2 cellular contexts compared by ENCODE assay signal in the genomic region with DNA sequence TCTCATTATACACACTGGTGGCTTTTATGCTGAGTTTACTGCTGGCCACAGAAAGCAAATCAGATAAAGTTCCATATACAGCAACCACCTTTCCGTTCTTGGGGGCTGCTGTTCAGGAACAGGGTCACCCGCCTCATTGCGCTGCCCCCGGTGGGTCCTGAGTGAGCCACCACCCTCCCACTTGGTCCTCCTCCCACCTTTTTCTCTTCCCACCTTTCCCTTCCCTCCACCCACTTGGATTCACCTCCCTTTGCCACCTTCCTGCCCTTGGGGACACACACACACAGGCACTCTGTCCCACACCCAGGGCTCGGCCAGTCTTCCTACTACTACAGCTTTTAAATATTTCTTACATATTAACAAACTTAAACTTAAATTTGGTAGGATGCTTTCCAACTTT.
TF ChIP-seq lines count a peak whose summit lies in the region.

No MANE protein-coding gene starts in this region.

TF ChIP-seq in HCT116, 20 proteins besides CTCF, POLR2A, EP300 and RAD21 (continued from another document):
- TF ChIP-seq SIN3A (IDR thresholded peaks at IDR 0.05; ENCODE audit: low read depth) (no peak), SP1 (IDR thresholded peaks at IDR 0.05; ENCODE audit: low read depth) (no peak), TCF7L2 (IDR thresholded peaks at IDR 0.05; ENCODE audit: borderline replicate concordance, extremely low read depth, insufficient read depth, insufficient read length) (no peak), POLR2AphosphoS5 (IDR thresholded peaks at IDR 0.05; ENCODE audit: low read depth, low read length) (no peak), CEBPB (IDR thresholded peaks at IDR 0.05; ENCODE audit: low read depth) (no peak), EZH2 (IDR thresholded peaks at IDR 0.05) (no peak), ZFX (IDR thresholded peaks at IDR 0.05) (no peak), YY1 (IDR thresholded peaks at IDR 0.05; ENCODE audit: extremely low read depth, insufficient replicate concordance, low read depth, low read length) (no peak), CBX3 (IDR thresholded peaks at IDR 0.05; ENCODE audit: low read depth) (no peak)
- TF ChIP-seq, protein P1, sequence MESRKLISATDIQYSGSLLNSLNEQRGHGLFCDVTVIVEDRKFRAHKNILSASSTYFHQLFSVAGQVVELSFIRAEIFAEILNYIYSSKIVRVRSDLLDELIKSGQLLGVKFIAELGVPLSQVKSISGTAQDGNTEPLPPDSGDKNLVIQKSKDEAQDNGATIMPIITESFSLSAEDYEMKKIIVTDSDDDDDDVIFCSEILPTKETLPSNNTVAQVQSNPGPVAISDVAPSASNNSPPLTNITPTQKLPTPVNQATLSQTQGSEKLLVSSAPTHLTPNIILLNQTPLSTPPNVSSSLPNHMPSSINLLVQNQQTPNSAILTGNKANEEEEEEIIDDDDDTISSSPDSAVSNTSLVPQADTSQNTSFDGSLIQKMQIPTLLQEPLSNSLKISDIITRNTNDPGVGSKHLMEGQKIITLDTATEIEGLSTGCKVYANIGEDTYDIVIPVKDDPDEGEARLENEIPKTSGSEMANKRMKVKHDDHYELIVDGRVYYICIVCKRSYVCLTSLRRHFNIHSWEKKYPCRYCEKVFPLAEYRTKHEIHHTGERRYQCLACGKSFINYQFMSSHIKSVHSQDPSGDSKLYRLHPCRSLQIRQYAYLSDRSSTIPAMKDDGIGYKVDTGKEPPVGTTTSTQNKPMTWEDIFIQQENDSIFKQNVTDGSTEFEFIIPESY (IDR thresholded peaks at IDR 0.05; ENCODE audit: extremely low read depth, insufficient replicate concordance, low read length): no peak
- TF ChIP-seq, protein P2, sequence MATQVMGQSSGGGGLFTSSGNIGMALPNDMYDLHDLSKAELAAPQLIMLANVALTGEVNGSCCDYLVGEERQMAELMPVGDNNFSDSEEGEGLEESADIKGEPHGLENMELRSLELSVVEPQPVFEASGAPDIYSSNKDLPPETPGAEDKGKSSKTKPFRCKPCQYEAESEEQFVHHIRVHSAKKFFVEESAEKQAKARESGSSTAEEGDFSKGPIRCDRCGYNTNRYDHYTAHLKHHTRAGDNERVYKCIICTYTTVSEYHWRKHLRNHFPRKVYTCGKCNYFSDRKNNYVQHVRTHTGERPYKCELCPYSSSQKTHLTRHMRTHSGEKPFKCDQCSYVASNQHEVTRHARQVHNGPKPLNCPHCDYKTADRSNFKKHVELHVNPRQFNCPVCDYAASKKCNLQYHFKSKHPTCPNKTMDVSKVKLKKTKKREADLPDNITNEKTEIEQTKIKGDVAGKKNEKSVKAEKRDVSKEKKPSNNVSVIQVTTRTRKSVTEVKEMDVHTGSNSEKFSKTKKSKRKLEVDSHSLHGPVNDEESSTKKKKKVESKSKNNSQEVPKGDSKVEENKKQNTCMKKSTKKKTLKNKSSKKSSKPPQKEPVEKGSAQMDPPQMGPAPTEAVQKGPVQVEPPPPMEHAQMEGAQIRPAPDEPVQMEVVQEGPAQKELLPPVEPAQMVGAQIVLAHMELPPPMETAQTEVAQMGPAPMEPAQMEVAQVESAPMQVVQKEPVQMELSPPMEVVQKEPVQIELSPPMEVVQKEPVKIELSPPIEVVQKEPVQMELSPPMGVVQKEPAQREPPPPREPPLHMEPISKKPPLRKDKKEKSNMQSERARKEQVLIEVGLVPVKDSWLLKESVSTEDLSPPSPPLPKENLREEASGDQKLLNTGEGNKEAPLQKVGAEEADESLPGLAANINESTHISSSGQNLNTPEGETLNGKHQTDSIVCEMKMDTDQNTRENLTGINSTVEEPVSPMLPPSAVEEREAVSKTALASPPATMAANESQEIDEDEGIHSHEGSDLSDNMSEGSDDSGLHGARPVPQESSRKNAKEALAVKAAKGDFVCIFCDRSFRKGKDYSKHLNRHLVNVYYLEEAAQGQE (IDR thresholded peaks at IDR 0.05; ENCODE audit: low read depth): no peak
- TF ChIP-seq, protein P3, sequence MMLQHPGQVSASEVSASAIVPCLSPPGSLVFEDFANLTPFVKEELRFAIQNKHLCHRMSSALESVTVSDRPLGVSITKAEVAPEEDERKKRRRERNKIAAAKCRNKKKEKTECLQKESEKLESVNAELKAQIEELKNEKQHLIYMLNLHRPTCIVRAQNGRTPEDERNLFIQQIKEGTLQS (IDR thresholded peaks at IDR 0.05): no peak

TF ChIP-seq in WTC11, 78 proteins besides CTCF, POLR2A, EP300 and RAD21 (continued from another document):
- TF ChIP-seq, protein P4, sequence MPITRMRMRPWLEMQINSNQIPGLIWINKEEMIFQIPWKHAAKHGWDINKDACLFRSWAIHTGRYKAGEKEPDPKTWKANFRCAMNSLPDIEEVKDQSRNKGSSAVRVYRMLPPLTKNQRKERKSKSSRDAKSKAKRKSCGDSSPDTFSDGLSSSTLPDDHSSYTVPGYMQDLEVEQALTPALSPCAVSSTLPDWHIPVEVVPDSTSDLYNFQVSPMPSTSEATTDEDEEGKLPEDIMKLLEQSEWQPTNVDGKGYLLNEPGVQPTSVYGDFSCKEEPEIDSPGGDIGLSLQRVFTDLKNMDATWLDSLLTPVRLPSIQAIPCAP (CRISPR knock-in tag; IDR thresholded peaks at IDR 0.05): no peak
- no peak for TF ChIP-seq SMAD4 (CRISPR knock-in tag; IDR thresholded peaks at IDR 0.05)
- no peak for TF ChIP-seq MYBL2 (CRISPR knock-in tag; IDR thresholded peaks at IDR 0.05)
- TF ChIP-seq, protein P5, sequence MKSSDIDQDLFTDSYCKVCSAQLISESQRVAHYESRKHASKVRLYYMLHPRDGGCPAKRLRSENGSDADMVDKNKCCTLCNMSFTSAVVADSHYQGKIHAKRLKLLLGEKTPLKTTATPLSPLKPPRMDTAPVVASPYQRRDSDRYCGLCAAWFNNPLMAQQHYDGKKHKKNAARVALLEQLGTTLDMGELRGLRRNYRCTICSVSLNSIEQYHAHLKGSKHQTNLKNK (CRISPR knock-in tag; IDR thresholded peaks at IDR 0.05): no peak
- TF ChIP-seq TEAD1 (CRISPR knock-in tag; IDR thresholded peaks at IDR 0.05): no peak
- no peak for TF ChIP-seq ZNF219 (CRISPR knock-in tag; IDR thresholded peaks at IDR 0.05; ENCODE audit: borderline replicate concordance)
- TF ChIP-seq FOXJ3 (CRISPR knock-in tag; IDR thresholded peaks at IDR 0.05; ENCODE audit: borderline replicate concordance): no peak
- TF ChIP-seq, protein P6, sequence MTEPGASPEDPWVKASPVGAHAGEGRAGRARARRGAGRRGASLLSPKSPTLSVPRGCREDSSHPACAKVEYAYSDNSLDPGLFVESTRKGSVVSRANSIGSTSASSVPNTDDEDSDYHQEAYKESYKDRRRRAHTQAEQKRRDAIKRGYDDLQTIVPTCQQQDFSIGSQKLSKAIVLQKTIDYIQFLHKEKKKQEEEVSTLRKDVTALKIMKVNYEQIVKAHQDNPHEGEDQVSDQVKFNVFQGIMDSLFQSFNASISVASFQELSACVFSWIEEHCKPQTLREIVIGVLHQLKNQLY (CRISPR knock-in tag; IDR thresholded peaks at IDR 0.05): no peak
- TF ChIP-seq MXD4 (CRISPR knock-in tag; IDR thresholded peaks at IDR 0.05; ENCODE audit: borderline replicate concordance): no peak
- TF ChIP-seq, protein P7, sequence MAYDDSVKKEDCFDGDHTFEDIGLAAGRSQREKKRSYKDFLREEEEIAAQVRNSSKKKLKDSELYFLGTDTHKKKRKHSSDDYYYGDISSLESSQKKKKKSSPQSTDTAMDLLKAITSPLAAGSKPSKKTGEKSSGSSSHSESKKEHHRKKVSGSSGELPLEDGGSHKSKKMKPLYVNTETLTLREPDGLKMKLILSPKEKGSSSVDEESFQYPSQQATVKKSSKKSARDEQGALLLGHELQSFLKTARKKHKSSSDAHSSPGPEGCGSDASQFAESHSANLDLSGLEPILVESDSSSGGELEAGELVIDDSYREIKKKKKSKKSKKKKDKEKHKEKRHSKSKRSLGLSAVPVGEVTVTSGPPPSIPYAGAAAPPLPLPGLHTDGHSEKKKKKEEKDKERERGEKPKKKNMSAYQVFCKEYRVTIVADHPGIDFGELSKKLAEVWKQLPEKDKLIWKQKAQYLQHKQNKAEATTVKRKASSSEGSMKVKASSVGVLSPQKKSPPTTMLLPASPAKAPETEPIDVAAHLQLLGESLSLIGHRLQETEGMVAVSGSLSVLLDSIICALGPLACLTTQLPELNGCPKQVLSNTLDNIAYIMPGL (CRISPR knock-in tag; IDR thresholded peaks at IDR 0.05): no peak
- no peak for TF ChIP-seq OVOL2 (CRISPR knock-in tag; IDR thresholded peaks at IDR 0.05; ENCODE audit: borderline replicate concordance)
- TF ChIP-seq CREM (CRISPR knock-in tag; IDR thresholded peaks at IDR 0.05): no peak
- TF ChIP-seq IRF2 (CRISPR knock-in tag; IDR thresholded peaks at IDR 0.05; ENCODE audit: borderline replicate concordance, low read depth): no peak
- no peak for TF ChIP-seq ZNF416 (CRISPR knock-in tag; IDR thresholded peaks at IDR 0.05)
